Comparison of ENCODE assay signal across 10 cellular contexts in the genomic region with DNA sequence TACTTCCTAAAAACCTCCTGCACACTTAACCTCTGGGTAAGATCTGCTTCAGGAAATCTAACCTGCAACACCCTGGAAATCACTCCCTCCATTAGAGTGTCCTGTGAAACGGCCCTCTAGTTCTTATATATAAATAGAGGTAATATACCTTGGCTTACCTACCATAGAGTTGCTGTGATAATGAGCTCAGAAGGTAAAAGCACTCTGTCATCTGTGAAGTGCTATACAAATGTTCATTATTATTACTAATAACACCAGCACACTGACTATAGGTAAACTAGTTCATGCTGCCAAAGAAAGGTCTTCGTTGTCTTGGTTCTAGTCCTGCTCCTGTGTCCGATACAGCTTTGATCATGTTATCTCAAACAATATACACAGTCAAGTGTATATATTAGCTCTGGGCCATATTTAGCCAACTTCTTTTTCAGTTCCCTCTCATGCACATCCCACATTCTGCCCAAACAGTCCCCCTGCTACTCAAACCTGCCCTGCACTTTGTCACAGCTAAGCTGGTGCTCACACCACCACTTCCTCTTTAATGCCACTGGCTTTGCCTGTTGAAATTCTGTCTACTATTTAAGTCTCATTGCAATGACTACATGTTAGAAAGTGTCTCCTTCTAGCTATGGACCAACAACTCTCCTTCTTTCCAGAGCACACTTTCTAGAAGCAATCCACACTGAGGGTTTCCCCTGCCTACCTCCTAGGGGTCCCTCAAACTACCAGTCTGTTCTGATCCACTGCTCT. TPM values are rescaled to one million over a fixed set of nuclear protein-coding genes. Genes with fewer than 3 reads are reported as not detected.
DNase-seq lines count a peak whose midpoint lies in the region; ATAC-seq and TF ChIP-seq lines count a peak whose summit lies in the region.
"Had no signal": no experiment of that assay in that cellular context is flagged by ENCODE, and none has a peak within 500 bp of the region (broad histone marks: within the 10 kb centered on the region; RNA-seq: fewer than 3 reads in every experiment).

No MANE protein-coding gene starts in this region.

- no peak overlapping the region for H3K4me3 ChIP-seq in CD4-positive, CD25-positive, alpha-beta regulatory T cell (ENCODE audit: low read depth, low read length)
- H3K4me3 ChIP-seq in OCI-LY7 (ENCODE audit: low read depth, low read length, poor library complexity, severe bottlenecking): peak overlapping the region; percentile 10
- H3K4me3 ChIP-seq in CD8-positive, alpha-beta T cell (ENCODE audit: low read depth, low read length): no peak overlapping the region
- H3K4me3 ChIP-seq: coronary artery, lower lobe of right lung had no signal

- H3K9me3 Mint-ChIP-seq in CD4-positive, CD25-positive, alpha-beta regulatory T cell: no peaks in the 10 kb centered on the region
- H3K9me3 Mint-ChIP-seq in CD8-positive, alpha-beta T cell: no peaks in the 10 kb centered on the region

- no peak for ATAC-seq in CD4-positive, CD25-positive, alpha-beta regulatory T cell (ENCODE audit: low read depth in 2 of 2)
- ATAC-seq in GM19372 (IDR thresholded peaks at IDR 0.05; ENCODE audit: low read depth, unreplicated experiment) (peak; percentile 56), HG03060 (IDR thresholded peaks at IDR 0.05; ENCODE audit: low read depth, unreplicated experiment) (peak; percentile 70)
- no peak for ATAC-seq in CD8-positive, alpha-beta T cell

- H4K20me1 ChIP-seq in OCI-LY7 (ENCODE audit: insufficient read depth, low read length): peaks cover 11% of the 10 kb centered on the region

- H3K9me3 ChIP-seq in CD4-positive, CD25-positive, alpha-beta regulatory T cell (ENCODE audit: control insufficient read depth in 2 of 2, low read length in 2 of 2): no peaks in the 10 kb centered on the region
- H3K9me3 ChIP-seq in OCI-LY7 (ENCODE audit: low read length): no peaks in the 10 kb centered on the region
- no peaks in the 10 kb centered on the region for H3K9me3 ChIP-seq in CD8-positive, alpha-beta T cell (ENCODE audit: low read length)
- H3K9me3 ChIP-seq: lower lobe of right lung had no signal

- no peaks in the 10 kb centered on the region for H3K9me2 ChIP-seq in OCI-LY7 (ENCODE audit: insufficient read depth, low read length)

- peaks cover 14% of the 10 kb centered on the region for H3K4me1 ChIP-seq in CD4-positive, CD25-positive, alpha-beta regulatory T cell (ENCODE audit: control insufficient read depth, insufficient read depth, low read length, poor library complexity, severe bottlenecking)
- peaks cover 36% of the 10 kb centered on the region for H3K4me1 ChIP-seq in OCI-LY7 (ENCODE audit: insufficient read depth, low read length, poor library complexity, severe bottlenecking)
- H3K4me1 ChIP-seq in CD8-positive, alpha-beta T cell (ENCODE audit: insufficient read depth, low read length): peaks cover 5% of the 10 kb centered on the region

- POLR2A ChIA-PET in OCI-LY7 (lab: Charles Lee): interaction anchor here (0.6 to 1.0 kb wide), 4 partner anchors 12 to 1021 kb away, joined by 3 to 4 read pairs (median 3); no protein-coding TSS in a partner anchor
- POLR2A ChIA-PET in CD8-positive, alpha-beta T cell (lab: Charles Lee): no interaction called here

- intact Hi-C loops in OCI-LY7 (cut with micrococcal nuclease; ENCODE audit: unreplicated experiment): loop anchor here (5.0 kb wide), 1 partner anchor 298 kb away; the partner anchor contains the start of gene ZDHHC17
- intact Hi-C loops in CD8-positive, alpha-beta T cell (cut with DNase I, micrococcal nuclease): no loop called here

- DNase-seq in CD4-positive, CD25-positive, alpha-beta regulatory T cell: no peak
- DNase-seq in OCI-LY7 (ENCODE audit: low spot score): peak; percentile 76
- DNase-seq in NCI-H2196 treated with DMSO at 0.1 percent for 48 hours (lab: John Stamatoyannopoulos, UW; ENCODE audit: unreplicated experiment): no peak
- DNase-seq in stimulated activated naive CD4-positive, alpha-beta T cell treated with Interleukin-2 at 50 U/mL for 16 hours (lab: John Stamatoyannopoulos, UW): no peak
- no peak for DNase-seq in CD8-positive, alpha-beta T cell
- DNase-seq in NCI-H1694 treated with DMSO at 0.1 percent for 48 hours (lab: John Stamatoyannopoulos, UW): no peak
- DNase-seq: lower lobe of right lung had no signal

- TF ChIP-seq CTCF in OCI-LY7 (conservative IDR thresholded peaks at IDR 0.05; ENCODE audit: low read length): no peak
- no peak for TF ChIP-seq CTCF in CD8-positive, alpha-beta T cell (IDR thresholded peaks at IDR 0.05)

- peaks cover 0 to 26% (median 14%) of the 10 kb centered on the region in 4 donors for H3K4me1 Mint-ChIP-seq in CD4-positive, CD25-positive, alpha-beta regulatory T cell
- peaks cover 4% of the 10 kb centered on the region for H3K4me1 Mint-ChIP-seq in CD8-positive, alpha-beta T cell (ENCODE audit: low read depth)

- no TSS peak for BruUV-seq in OCI-LY7 (replicated peaks; lab: Mats Ljungman, UMichigan)

- H3K27me3 Mint-ChIP-seq in CD4-positive, CD25-positive, alpha-beta regulatory T cell: no peaks in the 10 kb centered on the region
- peaks cover 33% of the 10 kb centered on the region for H3K27me3 Mint-ChIP-seq in CD8-positive, alpha-beta T cell (ENCODE audit: low read depth)

- H3K79me2 ChIP-seq in OCI-LY7 (ENCODE audit: insufficient read depth, low read depth, low read length): no peaks in the 10 kb centered on the region; the same call in 1 of the 2 replicates

- peak overlapping the region in 2 of 3 donors; percentile 6 to 41 for H3K27ac Mint-ChIP-seq in CD4-positive, CD25-positive, alpha-beta regulatory T cell
- no peak overlapping the region for H3K27ac Mint-ChIP-seq in CD8-positive, alpha-beta T cell

- no peaks in the 10 kb centered on the region for H3K36me3 ChIP-seq in CD4-positive, CD25-positive, alpha-beta regulatory T cell (ENCODE audit: control insufficient read depth, insufficient read depth, low read length)
- H3K36me3 ChIP-seq in OCI-LY7 (ENCODE audit: insufficient read depth, low read length): peaks cover 69% of the 10 kb centered on the region
- no peaks in the 10 kb centered on the region for H3K36me3 ChIP-seq in CD8-positive, alpha-beta T cell (ENCODE audit: insufficient read depth, low read length)
- H3K36me3 ChIP-seq: lower lobe of right lung had no signal

- H3K27ac ChIP-seq in CD4-positive, CD25-positive, alpha-beta regulatory T cell (ENCODE audit: insufficient read depth, low read length, poor library complexity, severe bottlenecking): no peak overlapping the region
- H3K27ac ChIP-seq in OCI-LY7 (ENCODE audit: low read depth, low read length, poor library complexity, severe bottlenecking): peak overlapping the region; percentile 24
- H3K27ac ChIP-seq in CD8-positive, alpha-beta T cell (ENCODE audit: low read depth, low read length): no peak overlapping the region
- H3K27ac ChIP-seq: coronary artery, lower lobe of right lung had no signal

- no peaks in the 10 kb centered on the region for H3K36me3 Mint-ChIP-seq in CD4-positive, CD25-positive, alpha-beta regulatory T cell
- no peaks in the 10 kb centered on the region for H3K36me3 Mint-ChIP-seq in CD8-positive, alpha-beta T cell

- H3K4me2 ChIP-seq in OCI-LY7 (ENCODE audit: low read length): peak overlapping the region; percentile 64

- H3K4me3 Mint-ChIP-seq in CD4-positive, CD25-positive, alpha-beta regulatory T cell: no peak overlapping the region
- H3K4me3 Mint-ChIP-seq in CD8-positive, alpha-beta T cell: no peak overlapping the region

- H2AFZ ChIP-seq in OCI-LY7 (ENCODE audit: low read length): no peak overlapping the region

- H3K27me3 ChIP-seq in CD4-positive, CD25-positive, alpha-beta regulatory T cell (ENCODE audit: control insufficient read depth, insufficient read depth, low read length): no peaks in the 10 kb centered on the region
- peaks cover 9% of the 10 kb centered on the region for H3K27me3 ChIP-seq in CD8-positive, alpha-beta T cell (ENCODE audit: insufficient read depth, low read length)

- CTCF ChIA-PET in OCI-LY7 (lab: Charles Lee; ENCODE audit: unreplicated experiment): interaction anchor here (1.4 kb wide), 1 partner anchor 12 kb away, joined by 3 read pairs; no protein-coding TSS in a partner anchor
- CTCF ChIA-PET in CD8-positive, alpha-beta T cell (lab: Charles Lee): interaction anchor here (1.4 to 3.4 kb wide), 2 partner anchors 11 to 14 kb away, joined by 4 to 17 read pairs; no protein-coding TSS in a partner anchor

RNA-seq across cellular contexts. Expression of gene E2F7, which starts 5.1 kb away (rescaled TPM):
- 1.6 TPM for total RNA-seq in CD4-positive, CD25-positive, alpha-beta regulatory T cell
- under 1 TPM in 2 of 4 donors, not detected in 2; 0.13 to 0.21 TPM for polyA plus RNA-seq in CD4-positive, CD25-positive, alpha-beta regulatory T cell
- 19.0 and 33.4 TPM in 2 replicates for total RNA-seq in OCI-LY7 (2014; rRNA removed; shearing (Covaris generic))
- 16.7 and 17.1 TPM in 2 replicates for total RNA-seq in OCI-LY7 (2022)
- total RNA-seq in CD8-positive, alpha-beta T cell: under 1 TPM in 1 of 2 experiments, not detected in 1; 0.38 TPM

Comparison
In these comparisons a context has a peak if more than half of its experiments do, and no peak if none do; other contexts are left out.
1. ATAC-seq: peak in GM19372 (single experiment) and HG03060 (single experiment); none in CD4-positive, CD25-positive, alpha-beta regulatory T cell (0 of 2) and CD8-positive, alpha-beta T cell (single experiment).